Comparison of ENCODE assay signal across 8 cellular contexts in genomic region chr2:24456610-24457556, GRCh38. TPM values are rescaled to one million over a fixed set of nuclear protein-coding genes. Genes with fewer than 3 reads are reported as not detected.
DNase-seq lines count a peak whose midpoint lies in the region; ATAC-seq and TF ChIP-seq lines count a peak whose summit lies in the region.

No MANE protein-coding gene starts in this region.

- H3K9me3 Mint-ChIP-seq in endodermal cell, result no peaks in the 10 kb centered on the region

- H3K4me1 ChIP-seq in endodermal cell (ENCODE audit: control insufficient read depth, insufficient read depth, low read length), result peaks cover 3% of the 10 kb centered on the region

- H3K4me3 ChIP-seq in endodermal cell (ENCODE audit: low read length), result peak overlapping the region; percentile 62

- H3K27me3 ChIP-seq in endodermal cell (ENCODE audit: control insufficient read depth, insufficient read depth, low read length, poor library complexity, severe bottlenecking), result peaks cover 92% of the 10 kb centered on the region

- 67 to 80% methylated on average over 1 to 8 of the region's 8 CpGs for WGBS in endodermal cell (ENCODE audit: insufficient coverage in 1 of 2, insufficient read length in 1 of 2), 2 experiments

- peak overlapping the region; percentile 39 for H3K4me3 Mint-ChIP-seq in endodermal cell

- peak; percentile 16 for DNase-seq in AG09319 (ENCODE audit: extremely low read depth, low read depth)
- peak; percentile 48 for DNase-seq in NCI-H446 treated with DMSO at 0.1 percent for 48 hours (lab: John Stamatoyannopoulos, UW)
- peak; percentile 83 for DNase-seq in endodermal cell
- DNase-seq in omental fat pad (ENCODE audit: low spot score), result peak; percentile 58
- no peak for DNase-seq in NCI-H524 (lab: John Stamatoyannopoulos, UW)
- no peak for DNase-seq in midbrain (lab: John Stamatoyannopoulos, UW)
- DNase-seq in NCI-H345 (lab: John Stamatoyannopoulos, UW), result no peak

- no peak overlapping the region for H3K27ac Mint-ChIP-seq in endodermal cell

- H3K36me3 Mint-ChIP-seq in endodermal cell (ENCODE audit: low read depth), result no peaks in the 10 kb centered on the region

- ATAC-seq in omental fat pad (ENCODE audit: low FRiP score), result peak; percentile 98
- no peak for ATAC-seq in HG03354 (IDR thresholded peaks at IDR 0.05; ENCODE audit: poor library complexity, severe bottlenecking, unreplicated experiment)

- H3K27ac ChIP-seq in endodermal cell (ENCODE audit: low read depth, low read length), result no peak overlapping the region

- H3K9ac ChIP-seq in endodermal cell (ENCODE audit: extremely low read depth, low read length, poor library complexity, severe bottlenecking), result no peak overlapping the region

- H3K4me1 Mint-ChIP-seq in endodermal cell, result peaks cover 24% of the 10 kb centered on the region

- no peaks in the 10 kb centered on the region for H3K36me3 ChIP-seq in endodermal cell (ENCODE audit: control insufficient read depth, insufficient read depth, low read length)

- TF ChIP-seq CTCF in AG09319 (IDR thresholded peaks at IDR 0.05; ENCODE audit: low read depth, low read length) (no peak), endodermal cell (conservative IDR thresholded peaks at IDR 0.05) (no peak), omental fat pad (IDR thresholded peaks at IDR 0.05) (no peak)

- peaks cover 96% of the 10 kb centered on the region for H3K27me3 Mint-ChIP-seq in endodermal cell (ENCODE audit: insufficient read depth)

- H3K9me3 ChIP-seq in endodermal cell (ENCODE audit: control insufficient read depth, low read length), result no peaks in the 10 kb centered on the region

RNA-seq across cellular contexts. Expression of gene NCOA1, which starts 34.2 kb away (rescaled TPM):
- 10 to 100 TPM; 20.1 to 22.6 TPM for total RNA-seq in endodermal cell
- polyA plus RNA-seq in endodermal cell (2013, experiment 1 of 2), result 16.3 TPM
- 16.4 TPM for polyA plus RNA-seq in endodermal cell (2013, experiment 2 of 2)
- total RNA-seq in omental fat pad, result 10 to 100 TPM; 46.8 to 80.1 (median 50.1) TPM

Comparison
In these comparisons a context has a peak if more than half of its experiments do, and no peak if none do; other contexts are left out.
1. DNase-seq: peak in AG09319 (single experiment), NCI-H446 treated with DMSO at 0.1 percent for 48 hours (single experiment), endodermal cell (single experiment) and omental fat pad (single experiment); none in NCI-H524 (0 of 2), midbrain (single experiment) and NCI-H345 (single experiment).